ENCODE assay signal across 11 cellular contexts in the genomic region with DNA sequence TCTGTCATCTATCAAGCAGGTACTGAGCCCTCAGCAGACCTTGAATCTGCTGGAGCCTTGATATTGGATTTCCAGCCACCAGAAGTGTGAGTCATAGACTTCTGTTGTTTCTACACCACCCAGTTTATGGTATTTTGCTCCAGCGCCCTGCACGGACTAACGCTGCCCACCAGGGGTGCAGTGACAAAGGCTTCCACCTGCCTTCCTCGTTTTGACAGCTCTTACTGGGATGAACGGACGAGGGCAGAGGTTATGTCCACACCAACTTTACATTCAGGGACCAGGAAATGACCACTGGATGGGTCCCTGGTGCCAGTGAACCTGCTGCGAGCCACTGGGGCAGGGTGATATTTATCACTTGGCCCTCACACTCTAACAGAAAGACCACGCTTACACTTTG.
DNase-seq lines count a peak whose midpoint lies in the region; ATAC-seq, FAIRE-seq and TF ChIP-seq lines count a peak whose summit lies in the region.
"Had no signal": no experiment of that assay in that cellular context is flagged by ENCODE, and none has a peak within 500 bp of the region (broad histone marks: within the 10 kb centered on the region; RNA-seq: fewer than 3 reads in every experiment).

No MANE protein-coding gene starts in this region.

- TF ChIP-seq POLR2A in HepG2 (IDR thresholded peaks at IDR 0.05; ENCODE audit: insufficient read depth in 1 of 2, low read depth in 2 of 2, low read length in 2 of 2), result no peak
- no peak for TF ChIP-seq POLR2A in gastroesophageal sphincter (IDR thresholded peaks at IDR 0.05)

- 10% methylated on average over 8 of the region's 8 CpGs for WGBS in HepG2 (ENCODE audit: low lambda C conversion rate)
- WGBS in gastroesophageal sphincter (ENCODE audit: low coverage in 1 of 2), 2 donors, result 60 to 83% methylated on average over 1 of the region's 8 CpGs

- TF ChIP-seq RAD21 in HepG2 (CRISPR knock-in tag; IDR thresholded peaks at IDR 0.05), result peak; percentile 88

- H3K27ac ChIP-seq in DND-41 (ENCODE audit: low read length) (no peak overlapping the region), HepG2 (ENCODE audit: extremely low read length, insufficient read depth, low read length) (no peak overlapping the region), gastroesophageal sphincter (no peak overlapping the region)

- in situ Hi-C loops in HepG2 (cut with HindIII; ENCODE audit: extremely low pct_ligation_motif_present, low pct_unique_long_range_greater_than_20kb), result no loop called here

- H2AFZ ChIP-seq in DND-41 (ENCODE audit: low read depth, low read length) (no peak overlapping the region), HepG2 (ENCODE audit: low read length) (no peak overlapping the region)

- POLR2A ChIA-PET in HepG2 (lab: Yijun Ruan, JAX), result interaction anchor here (1.0 kb wide), 4 partner anchors 56 to 88 kb away, joined by 3 to 6 read pairs (median 4); a partner anchor contains a TSS

- FAIRE-seq in HTR-8/SVneo (lab: Jason Lieb, UNC) (no peak), HepG2 (lab: Jason Lieb, UNC) (peak; percentile 99)

- no TSS peak for BruUV-seq in HepG2 (replicated peaks; lab: Mats Ljungman, UMichigan)

- CTCF ChIA-PET in HepG2 (lab: Yijun Ruan, JAX; ENCODE audit: low intra/inter-chr PET ratio, low total read pairs), result interaction anchor here (0.8 to 1.1 kb wide), 5 partner anchors 11 to 67 kb away, joined by 3 to 4 read pairs (median 3); a partner anchor contains a TSS

- ATAC-seq in DND-41 (ENCODE audit: insufficient read depth, low read depth) (peak; percentile 64; the same call in 2 of the 3 replicates), HepG2 (peak; percentile 97), gastroesophageal sphincter (no peak), HG03039 (IDR thresholded peaks at IDR 0.05; ENCODE audit: unreplicated experiment) (no peak)
- ATAC-seq: naive thymus-derived CD8-positive, alpha-beta T cell; stimulated activated naive CD8-positive, alpha-beta T cell treated with anti-CD3 and anti-CD28 coated beads, Interleukin-15, amount 100 ng/mL, for 72 hours had no signal

- no peak overlapping the region for H3K9ac ChIP-seq in DND-41 (ENCODE audit: low read depth, low read length)
- H3K9ac ChIP-seq in HepG2 (ENCODE audit: insufficient read depth, low read depth, low read length), result no peak overlapping the region

- H3K4me3 ChIP-seq in DND-41 (ENCODE audit: low read depth in 1 of 2, low read length in 2 of 2) (no peak overlapping the region), HepG2 (replicated peaks in 1 of 3; ENCODE audit: insufficient read depth in 1 of 3, low read depth in 2 of 3, low read length in 3 of 3) (no peak overlapping the region), gastroesophageal sphincter (no peak overlapping the region)

- H3K27me3 ChIP-seq in DND-41 (ENCODE audit: insufficient read depth, low read length, poor library complexity) (peaks cover 5% of the 10 kb centered on the region), HepG2 (ENCODE audit: control insufficient read depth in 1 of 2, insufficient read depth in 2 of 2, low read length in 2 of 2) (peaks cover 8 to 48% of the 10 kb centered on the region in 2 experiments; a peak in 4 of 5 replicates), gastroesophageal sphincter (peaks cover 79% of the 10 kb centered on the region)

- H3K79me2 ChIP-seq in DND-41 (ENCODE audit: insufficient read depth, low read length) (no peaks in the 10 kb centered on the region), HepG2 (ENCODE audit: insufficient read depth, low read length) (no peaks in the 10 kb centered on the region)

- intact Hi-C loops in HepG2 (cut with micrococcal nuclease; ENCODE audit: unreplicated experiment), result no loop called here

- H3K4me1 ChIP-seq in DND-41 (ENCODE audit: insufficient read depth, low read length), result no peaks in the 10 kb centered on the region
- peaks cover 32% of the 10 kb centered on the region for H3K4me1 ChIP-seq in HepG2 (ENCODE audit: insufficient read depth, low read length)
- H3K4me1 ChIP-seq in gastroesophageal sphincter, result no peaks in the 10 kb centered on the region

- H3K9me3 ChIP-seq in DND-41 (ENCODE audit: insufficient read depth, low read length, severe bottlenecking) (no peaks in the 10 kb centered on the region), HepG2 (ENCODE audit: low read length) (no peaks in the 10 kb centered on the region), gastroesophageal sphincter (no peaks in the 10 kb centered on the region)

- TF ChIP-seq EP300 in HepG2 (IDR thresholded peaks at IDR 0.05; ENCODE audit: low read depth in 2 of 2, low read length in 2 of 2) (peak in 1 of 2 experiments; percentile 22; a peak in 2 of 4 replicates), HepG2 (CRISPR knock-in tag; IDR thresholded peaks at IDR 0.05; ENCODE audit: borderline replicate concordance) (no peak; the same call in 1 of the 2 replicates), gastroesophageal sphincter (IDR thresholded peaks at IDR 0.05) (no peak)

- no peak overlapping the region for H3K4me2 ChIP-seq in DND-41 (ENCODE audit: insufficient read depth, low read length)
- H3K4me2 ChIP-seq in HepG2 (ENCODE audit: low read depth, low read length), result peak overlapping the region; percentile 23

- H3K36me3 ChIP-seq in DND-41 (ENCODE audit: insufficient read depth, low read length), result no peaks in the 10 kb centered on the region
- H3K36me3 ChIP-seq in HepG2 (replicated peaks in 1 of 2; ENCODE audit: control insufficient read depth in 1 of 2, insufficient read depth in 2 of 2, low read length in 2 of 2), result no peaks in the 10 kb centered on the region
- no peaks in the 10 kb centered on the region for H3K36me3 ChIP-seq in gastroesophageal sphincter

- DNase-seq in DND-41, result no peak
- DNase-seq in HTR-8/SVneo (ENCODE audit: insufficient read length, low spot score), result peak; percentile 30
- DNase-seq in SHP77 treated with DMSO at 0.1 percent for 48 hours (lab: John Stamatoyannopoulos, UW), result peak; percentile 74
- peak; percentile 95 for DNase-seq in HepG2 (ENCODE audit: low spot score)
- no peak for DNase-seq in NCI-H2227 treated with DMSO at 0.1 percent for 48 hours (lab: John Stamatoyannopoulos, UW)
- DNase-seq: activated B cell treated with CpG ODN at 0.5 μM for 24 hours; GDM1; stimulated activated naive CD8-positive, alpha-beta T cell treated with anti-CD3 and anti-CD28 coated beads, Interleukin-15, amount 100 ng/mL, for 72 hours had no signal

- H4K20me1 ChIP-seq in DND-41 (ENCODE audit: insufficient read depth, low read length) (no peaks in the 10 kb centered on the region), HepG2 (ENCODE audit: insufficient read depth, low read length) (no peaks in the 10 kb centered on the region)

- TF ChIP-seq CTCF in DND-41 (IDR thresholded peaks at IDR 0.05; ENCODE audit: borderline replicate concordance, extremely low read depth, low read length, poor library complexity, severe bottlenecking), result peak; percentile 48
- TF ChIP-seq CTCF in HepG2 (CRISPR knock-in tag; IDR thresholded peaks at IDR 0.05), result peak; percentile 90
- no peak for TF ChIP-seq CTCF in gastroesophageal sphincter (IDR thresholded peaks at IDR 0.05)

TF ChIP-seq in HepG2, 621 proteins besides CTCF, POLR2A, EP300 and RAD21 (continues in another document):
- TF ChIP-seq PTBP1 (IDR thresholded peaks at IDR 0.05; ENCODE audit: low read depth, low read length, poor library complexity, severe bottlenecking) (no peak), ZNF235 (CRISPR knock-in tag; IDR thresholded peaks at IDR 0.05; ENCODE audit: borderline replicate concordance) (no peak), MTF2 (CRISPR knock-in tag; IDR thresholded peaks at IDR 0.05; ENCODE audit: borderline replicate concordance) (no peak), SP1 (IDR thresholded peaks at IDR 0.05) (no peak), SP1 (CRISPR knock-in tag; IDR thresholded peaks at IDR 0.05) (peak; percentile 49; the same call in 1 of the 2 replicates), PAWR (CRISPR knock-in tag; IDR thresholded peaks at IDR 0.05; ENCODE audit: borderline replicate concordance) (no peak)

Comparison
In these comparisons a context has a peak if more than half of its experiments do, and no peak if none do; other contexts are left out.
1. ATAC-seq: peak in DND-41 (single experiment) and HepG2 (single experiment); none in gastroesophageal sphincter (single experiment) and HG03039 (single experiment).
2. DNase-seq: peak in HTR-8/SVneo (single experiment), SHP77 treated with DMSO at 0.1 percent for 48 hours (single experiment) and HepG2 (single experiment); none in DND-41 (single experiment) and NCI-H2227 treated with DMSO at 0.1 percent for 48 hours (single experiment).
3. CTCF ChIP-seq: peak in DND-41 (single experiment) and HepG2 (single experiment); none in gastroesophageal sphincter (0 of 4).